In the genomic region with DNA sequence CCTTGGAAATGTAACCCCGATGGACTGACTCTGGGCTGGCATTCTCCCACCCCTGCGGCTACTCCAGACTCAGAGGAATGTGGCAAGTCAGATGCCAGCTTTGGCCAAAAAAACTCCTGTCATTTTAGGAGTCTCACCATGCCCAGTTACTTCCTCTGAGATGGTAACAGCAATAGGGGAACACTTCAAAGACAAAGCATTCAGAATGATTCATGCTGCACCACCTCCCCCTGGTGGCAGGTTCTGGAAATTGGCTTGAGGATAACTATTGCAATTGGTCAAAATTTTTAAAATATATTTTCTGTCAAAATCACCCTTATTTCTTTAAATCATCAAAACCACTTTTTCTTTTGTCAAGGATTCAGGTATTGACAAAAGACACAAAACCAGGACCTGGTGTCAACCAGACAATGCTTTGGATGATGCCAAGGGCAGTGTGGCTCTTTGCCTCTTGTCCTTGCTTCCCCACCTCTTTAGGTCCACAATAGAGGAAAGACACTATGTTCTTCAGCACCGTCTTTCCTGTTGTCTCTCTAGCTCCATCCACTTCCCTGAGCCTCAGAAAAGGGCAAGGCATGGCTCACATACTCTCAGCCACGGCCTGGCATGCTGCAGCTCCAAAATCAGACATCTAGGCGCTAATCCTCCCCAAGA, we compare ENCODE assay signal across 9 cellular contexts. TPM values are rescaled to one million over a fixed set of nuclear protein-coding genes. Genes with fewer than 3 reads are reported as not detected.
A peak's percentile ranks its signal among the peaks of the same experiment; 100 is the strongest.
DNase-seq lines count a peak whose midpoint lies in the region; ATAC-seq and TF ChIP-seq lines count a peak whose summit lies in the region.
"Had no signal": no experiment of that assay in that cellular context is flagged by ENCODE, and none has a peak within 500 bp of the region (broad histone marks: within the 10 kb centered on the region; RNA-seq: fewer than 3 reads in every experiment).

No MANE protein-coding gene starts in this region.

- H3K36me3 ChIP-seq in Peyer's patch (peaks cover 0 to 44% (median 0%) of the 10 kb centered on the region in 3 donors), fibroblast of lung (ENCODE audit: control insufficient read depth, insufficient read depth, low read length) (peaks cover 12% of the 10 kb centered on the region), neural progenitor cell (peaks cover 6% of the 10 kb centered on the region)

- TF ChIP-seq CTCF in Peyer's patch (IDR thresholded peaks at IDR 0.05) (peak; percentile 75 to 92 (median 87)), fibroblast of lung (conservative IDR thresholded peaks at IDR 0.05 in 1 of 2, IDR thresholded peaks at IDR 0.05 in 1 of 2; ENCODE audit: low read depth in 1 of 2, low read length in 2 of 2) (peak; percentile 78 to 88), neural progenitor cell (IDR thresholded peaks at IDR 0.05) (peak; percentile 99)

- H3K9ac ChIP-seq in fibroblast of lung (ENCODE audit: insufficient read depth, low read length) (no peak overlapping the region), neural progenitor cell (no peak overlapping the region)

- H3K9me3 ChIP-seq in Peyer's patch (no peaks in the 10 kb centered on the region), fibroblast of lung (ENCODE audit: control insufficient read depth, insufficient read depth, low read depth, low read length) (no peaks in the 10 kb centered on the region), neural progenitor cell (ENCODE audit: low read depth) (no peaks in the 10 kb centered on the region)

- H3K9me3 Mint-ChIP-seq in neural progenitor cell, result no peaks in the 10 kb centered on the region

- H3K27me3 Mint-ChIP-seq in neural progenitor cell (ENCODE audit: insufficient read depth, low read depth), result peaks cover 5% of the 10 kb centered on the region

- no peaks in the 10 kb centered on the region for H3K79me2 ChIP-seq in fibroblast of lung (ENCODE audit: control insufficient read depth, insufficient read depth, low read length)
- H3K79me2 ChIP-seq in neural progenitor cell (ENCODE audit: low read depth), result no peaks in the 10 kb centered on the region

- H3K4me2 ChIP-seq in fibroblast of lung (ENCODE audit: extremely low read depth, insufficient read depth, low read length) (no peak overlapping the region), neural progenitor cell (no peak overlapping the region)

- H4K20me1 ChIP-seq in fibroblast of lung (ENCODE audit: control insufficient read depth, extremely low read depth, insufficient read depth, low read length) (no peaks in the 10 kb centered on the region), neural progenitor cell (ENCODE audit: low read depth) (no peaks in the 10 kb centered on the region)

- DNase-seq in DMS53 (lab: John Stamatoyannopoulos, UW), result peak; percentile 80
- DNase-seq in LHCN-M2 (ENCODE audit: low read depth), result peak; percentile 70
- DNase-seq in Peyer's patch, result peak; percentile 62 to 89 (median 81)
- DNase-seq in activated T-cell treated with anti-CD3 and anti-CD28 coated beads, Interleukin-2, amount 50 U/mL, for 48 hours, result peak; percentile 86 to 90
- DNase-seq in fibroblast of lung (ENCODE audit: low read depth in 2 of 2), result peak; percentile 41 to 72
- DNase-seq in neural progenitor cell (ENCODE audit: low spot score), result peak; percentile 77
- peak; percentile 93 for DNase-seq in superior temporal gyrus (ENCODE audit: extremely low spot score)

- H2AFZ ChIP-seq in fibroblast of lung (ENCODE audit: low read length), result no peak overlapping the region
- H2AFZ ChIP-seq in neural progenitor cell (replicated peaks), result no peak overlapping the region

- H3K27me3 ChIP-seq in Peyer's patch (no peaks in the 10 kb centered on the region), fibroblast of lung (ENCODE audit: control insufficient read depth, insufficient read depth, low read length) (no peaks in the 10 kb centered on the region), neural progenitor cell (no peaks in the 10 kb centered on the region)

- peaks cover 12% of the 10 kb centered on the region for H3F3A ChIP-seq in neural progenitor cell (ENCODE audit: low read depth)

- TF ChIP-seq POLR2A in Peyer's patch (IDR thresholded peaks at IDR 0.05), result no peak

- no peak overlapping the region for H3K4me3 Mint-ChIP-seq in neural progenitor cell

- no peaks in the 10 kb centered on the region for H3K4me1 ChIP-seq in Peyer's patch
- no peaks in the 10 kb centered on the region for H3K4me1 ChIP-seq in fibroblast of lung (ENCODE audit: control insufficient read depth, extremely low read depth, insufficient read depth, low read length)
- no peaks in the 10 kb centered on the region for H3K4me1 ChIP-seq in neural progenitor cell

- peaks cover 13% of the 10 kb centered on the region for H3K36me3 Mint-ChIP-seq in neural progenitor cell

- H3K4me1 Mint-ChIP-seq in neural progenitor cell, result peaks cover 6% of the 10 kb centered on the region

- H3K4me3 ChIP-seq in Peyer's patch (no peak overlapping the region), fibroblast of lung (replicated peaks in 1 of 4; ENCODE audit: control extremely low read depth in 1 of 4, insufficient read depth in 1 of 4, low read depth in 3 of 4, low read length in 4 of 4) (no peak overlapping the region), neural progenitor cell (no peak overlapping the region)

- ATAC-seq in GM21526 (IDR thresholded peaks at IDR 0.05; ENCODE audit: low FRiP score, unreplicated experiment), result no peak

- H3K27ac Mint-ChIP-seq in neural progenitor cell, result peak overlapping the region; percentile 4

- H3K27ac ChIP-seq in Peyer's patch (no peak overlapping the region), fibroblast of lung (ENCODE audit: insufficient read depth, low read length) (no peak overlapping the region), neural progenitor cell (no peak overlapping the region)

RNA-seq across cellular contexts. Expression of a gene that starts 9.9 kb away (rescaled TPM):
- total RNA-seq in LHCN-M2 (2014; rRNA removed), result 45.3 and 47.6 TPM in 2 replicates
- polyA plus RNA-seq in LHCN-M2 (2012), result 35.8 TPM
- 1 to 10 TPM; 3.1 to 7.4 (median 4.0) TPM for total RNA-seq in Peyer's patch
- total RNA-seq in fibroblast of lung, result 0.26 and 3.8 TPM in 2 replicates
- polyA plus RNA-seq in fibroblast of lung, result 9.5 and 47.5 TPM in 2 replicates
- polyA plus RNA-seq in fibroblast of lung (2012), result 6.1 and 31.3 TPM in 2 replicates
- polyA minus RNA-seq in fibroblast of lung (ENCODE audit: low replicate concordance), result 7.1 and 47.4 TPM in 2 replicates
- 49.3 and 65.0 TPM in 2 replicates for total RNA-seq in neural progenitor cell (ENCODE audit: low replicate concordance)

RNA-seq across cellular contexts. Expression of a gene that starts 47.8 kb away (rescaled TPM):
- not detected in 2 replicates for total RNA-seq in LHCN-M2 (2014; rRNA removed)
- polyA plus RNA-seq in LHCN-M2 (2012), result not detected
- 1 to 10 TPM in 3 of 4 donors, under 1 TPM in 1; 0.35 to 2.5 (median 1.4) TPM for total RNA-seq in Peyer's patch
- total RNA-seq in fibroblast of lung, result 0.26 and 0.50 TPM in 2 replicates
- polyA plus RNA-seq in fibroblast of lung, result 0.08 and 0.15 TPM in 2 replicates
- 0.05 and 0.14 TPM in 2 replicates for polyA plus RNA-seq in fibroblast of lung (2012)
- polyA minus RNA-seq in fibroblast of lung (ENCODE audit: low replicate concordance), result not detected in 2 replicates
- total RNA-seq in neural progenitor cell (ENCODE audit: low replicate concordance), result 0.67 and 0.93 TPM in 2 replicates
- total RNA-seq: activated CD8-positive, alpha-beta memory T cell treated with anti-CD3 and anti-CD28 coated beads for 36 hours had no signal
